In genomic region chr2:178277741-178278197, GRCh38 we compare ENCODE assay signal across 13 cellular contexts.
A peak's percentile ranks its signal among the peaks of the same experiment; 100 is the strongest.
DNase-seq lines count a peak whose midpoint lies in the region; ATAC-seq and TF ChIP-seq lines count a peak whose summit lies in the region.
"Had no signal": no experiment of that assay in that cellular context is flagged by ENCODE, and none has a peak within 500 bp of the region (broad histone marks: within the 10 kb centered on the region; RNA-seq: fewer than 3 reads in every experiment).

No MANE protein-coding gene starts in this region.

- H3K9ac ChIP-seq in adipocyte (ENCODE audit: low read length), result no peak overlapping the region
- H3K9ac ChIP-seq in skeletal muscle satellite cell (ENCODE audit: low read depth, low read length), result peak overlapping the region; percentile 52

- no peak for TF ChIP-seq EP300 in Ishikawa (IDR thresholded peaks at IDR 0.05; ENCODE audit: borderline replicate concordance)

- no peaks in the 10 kb centered on the region for H3K27me3 ChIP-seq in adipocyte (replicated peaks; ENCODE audit: control insufficient read depth, insufficient read depth, low read length)
- H3K27me3 ChIP-seq in skeletal muscle satellite cell (ENCODE audit: control insufficient read depth, insufficient read depth, low read length), result no peaks in the 10 kb centered on the region
- H3K27me3 ChIP-seq: esophagus squamous epithelium had no signal

- ATAC-seq in GM18868 (IDR thresholded peaks at IDR 0.05; ENCODE audit: unreplicated experiment), result no peak
- ATAC-seq: activated naive CD8-positive, alpha-beta T cell treated with anti-CD3 and anti-CD28 coated beads, Interleukin-2, amount 50 U/mL, for 24 hours had no signal

- DNase-seq in adipocyte (ENCODE audit: low read depth) (peak; percentile 30), kidney glomerular epithelial cell (lab: John Stamatoyannopoulos, UW) (peak; percentile 1), CD1c-positive myeloid dendritic cell (ENCODE audit: extremely low spot score) (no peak), germinal center (ENCODE audit: low spot score) (no peak)
- DNase-seq: activated CD4-positive, alpha-beta T cell treated with anti-CD3 and anti-CD28 coated beads, Interleukin-2, amount 50 U/mL, for 4 hours; activated naive CD8-positive, alpha-beta T cell treated with anti-CD3 and anti-CD28 coated beads, Interleukin-2, amount 50 U/mL, for 24 hours; esophagus squamous epithelium; GF-D8; NCI-H1694 treated with DMSO at 0.1 percent for 48 hours; SHP77 had no signal

- peak overlapping the region; percentile 72 for H3K4me2 ChIP-seq in skeletal muscle satellite cell (ENCODE audit: low read length)

- no peak overlapping the region for H3K4me3 ChIP-seq in adipocyte (ENCODE audit: low read length)
- peak overlapping the region; percentile 53 for H3K4me3 ChIP-seq in skeletal muscle satellite cell (ENCODE audit: low read length)
- H3K4me3 ChIP-seq: esophagus squamous epithelium had no signal

- H3K9me3 ChIP-seq in adipocyte (ENCODE audit: control insufficient read depth, low read length), result no peaks in the 10 kb centered on the region
- H3K9me3 ChIP-seq in skeletal muscle satellite cell (replicated peaks; ENCODE audit: low read length), result no peaks in the 10 kb centered on the region
- H3K9me3 ChIP-seq: esophagus squamous epithelium had no signal

- H3K36me3 ChIP-seq in adipocyte (ENCODE audit: control insufficient read depth, insufficient read depth, low read length, severe bottlenecking) (no peaks in the 10 kb centered on the region), skeletal muscle satellite cell (ENCODE audit: insufficient read depth, low read length) (no peaks in the 10 kb centered on the region)
- H3K36me3 ChIP-seq: esophagus squamous epithelium had no signal

- no peak for TF ChIP-seq RAD21 in Ishikawa (IDR thresholded peaks at IDR 0.05; ENCODE audit: low read depth)

- H3K4me1 ChIP-seq in adipocyte (ENCODE audit: control insufficient read depth, insufficient read depth, low read length) (peaks cover 23% of the 10 kb centered on the region), skeletal muscle satellite cell (ENCODE audit: control insufficient read depth, insufficient read depth, low read length) (peaks cover 28% of the 10 kb centered on the region)

TF ChIP-seq in Ishikawa, 13 proteins besides CTCF, POLR2A, EP300 and RAD21:
- TF ChIP-seq USF1 (IDR thresholded peaks at IDR 0.05), result peak; percentile 80
- TF ChIP-seq TEAD4 (IDR thresholded peaks at IDR 0.05), result no peak

Comparison
In these comparisons a context has a peak if more than half of its experiments do, and no peak if none do; other contexts are left out.
1. DNase-seq: peak in adipocyte (single experiment) and kidney glomerular epithelial cell (single experiment); none in CD1c-positive myeloid dendritic cell (single experiment) and germinal center (single experiment).